1 cellular context compared by ENCODE assay signal in the genomic region with DNA sequence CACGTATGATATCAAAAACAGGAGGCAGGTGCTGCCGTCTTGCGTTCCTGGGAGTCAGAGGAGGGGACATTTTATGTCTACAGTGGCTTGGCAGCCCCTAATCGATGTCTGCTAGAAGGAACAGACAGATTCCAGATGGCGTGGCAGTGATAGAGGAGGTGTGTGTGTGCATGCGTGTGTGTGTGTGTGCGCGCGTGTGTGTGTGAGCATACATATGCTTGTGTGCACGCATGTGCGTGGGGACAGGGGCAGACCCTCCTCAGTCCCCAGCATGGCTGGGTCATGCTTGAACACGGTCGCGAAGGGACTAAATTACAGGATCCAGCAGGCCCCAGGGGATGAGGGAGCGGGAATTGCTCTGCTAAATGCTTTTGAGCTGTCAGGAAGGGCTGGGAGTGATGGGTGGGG.
TF ChIP-seq lines count a peak whose summit lies in the region.

No MANE protein-coding gene starts in this region.

TF ChIP-seq in HEK293, 187 proteins besides CTCF, POLR2A, EP300 and RAD21 (continued from another document):
- TF ChIP-seq, protein P1, sequence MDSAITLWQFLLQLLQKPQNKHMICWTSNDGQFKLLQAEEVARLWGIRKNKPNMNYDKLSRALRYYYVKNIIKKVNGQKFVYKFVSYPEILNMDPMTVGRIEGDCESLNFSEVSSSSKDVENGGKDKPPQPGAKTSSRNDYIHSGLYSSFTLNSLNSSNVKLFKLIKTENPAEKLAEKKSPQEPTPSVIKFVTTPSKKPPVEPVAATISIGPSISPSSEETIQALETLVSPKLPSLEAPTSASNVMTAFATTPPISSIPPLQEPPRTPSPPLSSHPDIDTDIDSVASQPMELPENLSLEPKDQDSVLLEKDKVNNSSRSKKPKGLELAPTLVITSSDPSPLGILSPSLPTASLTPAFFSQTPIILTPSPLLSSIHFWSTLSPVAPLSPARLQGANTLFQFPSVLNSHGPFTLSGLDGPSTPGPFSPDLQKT (IDR thresholded peaks at IDR 0.05; ENCODE audit: borderline replicate concordance, low read depth, low read length), result no peak
- TF ChIP-seq ZNF350 (tag by site-specific recombination; IDR thresholded peaks at IDR 0.05) (no peak), ZNF23 (tag by site-specific recombination; IDR thresholded peaks at IDR 0.05; ENCODE audit: borderline replicate concordance) (no peak), ZBTB8A (tag by site-specific recombination; IDR thresholded peaks at IDR 0.05) (0 out of 2 replicates have a peak, but pooled peaks have one; percentile 24), ZNF621 (tag by site-specific recombination; IDR thresholded peaks at IDR 0.05) (no peak)
- TF ChIP-seq, protein P2, sequence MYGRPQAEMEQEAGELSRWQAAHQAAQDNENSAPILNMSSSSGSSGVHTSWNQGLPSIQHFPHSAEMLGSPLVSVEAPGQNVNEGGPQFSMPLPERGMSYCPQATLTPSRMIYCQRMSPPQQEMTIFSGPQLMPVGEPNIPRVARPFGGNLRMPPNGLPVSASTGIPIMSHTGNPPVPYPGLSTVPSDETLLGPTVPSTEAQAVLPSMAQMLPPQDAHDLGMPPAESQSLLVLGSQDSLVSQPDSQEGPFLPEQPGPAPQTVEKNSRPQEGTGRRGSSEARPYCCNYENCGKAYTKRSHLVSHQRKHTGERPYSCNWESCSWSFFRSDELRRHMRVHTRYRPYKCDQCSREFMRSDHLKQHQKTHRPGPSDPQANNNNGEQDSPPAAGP (tag by site-specific recombination; IDR thresholded peaks at IDR 0.05), result 0 out of 2 replicates have a peak, but pooled peaks have one; percentile 46
- TF ChIP-seq, protein P3, sequence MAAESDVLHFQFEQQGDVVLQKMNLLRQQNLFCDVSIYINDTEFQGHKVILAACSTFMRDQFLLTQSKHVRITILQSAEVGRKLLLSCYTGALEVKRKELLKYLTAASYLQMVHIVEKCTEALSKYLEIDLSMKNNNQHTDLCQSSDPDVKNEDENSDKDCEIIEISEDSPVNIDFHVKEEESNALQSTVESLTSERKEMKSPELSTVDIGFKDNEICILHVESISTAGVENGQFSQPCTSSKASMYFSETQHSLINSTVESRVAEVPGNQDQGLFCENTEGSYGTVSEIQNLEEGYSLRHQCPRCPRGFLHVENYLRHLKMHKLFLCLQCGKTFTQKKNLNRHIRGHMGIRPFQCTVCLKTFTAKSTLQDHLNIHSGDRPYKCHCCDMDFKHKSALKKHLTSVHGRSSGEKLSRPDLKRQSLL (tag by site-specific recombination; IDR thresholded peaks at IDR 0.05), result no peak
